Comparison of ENCODE assay signal across 1 cellular context in the genomic region with DNA sequence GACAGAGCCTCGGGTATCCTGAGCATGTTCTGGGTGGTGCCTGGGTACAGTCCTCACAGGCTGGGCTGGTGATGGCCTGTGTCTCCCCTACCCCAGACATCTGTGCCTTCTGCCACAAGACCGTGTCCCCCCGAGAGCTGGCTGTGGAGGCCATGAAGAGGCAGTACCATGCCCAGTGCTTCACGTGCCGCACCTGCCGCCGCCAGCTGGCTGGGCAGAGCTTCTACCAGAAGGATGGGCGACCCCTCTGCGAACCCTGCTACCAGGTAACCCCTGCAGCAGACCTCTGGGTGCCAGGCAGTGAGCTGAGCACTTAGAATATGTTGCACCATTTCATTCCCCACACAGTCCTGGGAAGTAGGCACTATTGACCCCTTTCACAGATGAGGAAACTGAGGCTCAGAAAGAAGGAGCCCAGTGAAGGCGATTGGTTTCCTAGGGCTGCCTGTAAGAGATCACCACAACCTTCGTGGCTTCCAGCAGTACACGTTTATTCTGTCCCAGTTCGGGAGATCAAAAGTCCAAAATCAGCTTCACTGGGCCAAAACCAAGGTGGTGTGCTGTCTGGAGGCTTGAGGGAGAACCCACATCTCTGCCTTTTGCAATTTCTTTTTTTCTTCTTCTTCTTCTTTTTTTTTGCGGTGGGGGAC.
TF ChIP-seq lines count a peak whose summit lies in the region.

No MANE protein-coding gene starts in this region.

TF ChIP-seq in HepG2, 621 proteins besides CTCF, POLR2A, EP300 and RAD21:
- TF ChIP-seq ZNF629 (CRISPR knock-in tag; conservative IDR thresholded peaks at IDR 0.05): peak; percentile 85
- no peak for TF ChIP-seq FIP1L1 (IDR thresholded peaks at IDR 0.05; ENCODE audit: borderline replicate concordance, insufficient read depth, low read depth, low read length)
- TF ChIP-seq RCOR2 (CRISPR knock-in tag; IDR thresholded peaks at IDR 0.05): no peak
TF ChIP-seq in HepG2: peak in this region for 1.
